In the genomic region with DNA sequence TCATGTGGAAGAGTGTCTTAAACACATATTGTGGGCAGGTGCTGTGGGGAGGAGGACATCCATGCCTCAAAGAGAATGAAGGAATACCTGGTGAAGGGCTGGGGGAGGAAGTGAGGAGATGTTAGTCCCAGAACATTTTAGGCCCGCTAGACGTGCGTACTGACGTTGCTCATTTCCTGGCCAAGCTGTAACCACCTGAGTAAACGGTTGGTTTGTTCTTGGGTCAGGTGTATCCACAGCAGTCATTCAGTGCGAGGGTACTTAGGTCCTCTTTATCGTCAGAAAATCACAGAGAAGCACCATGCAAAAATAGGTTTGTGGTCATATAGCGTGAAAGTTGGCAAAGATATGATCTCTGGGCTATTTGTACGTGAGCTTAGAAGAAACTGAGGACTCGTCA, we compare ENCODE assay signal across 9 cellular contexts. TPM values are rescaled to one million over a fixed set of nuclear protein-coding genes. Genes with fewer than 3 reads are reported as not detected.
DNase-seq lines count a peak whose midpoint lies in the region; ATAC-seq and TF ChIP-seq lines count a peak whose summit lies in the region.
"Had no signal": no experiment of that assay in that cellular context is flagged by ENCODE, and none has a peak within 500 bp of the region (broad histone marks: within the 10 kb centered on the region; RNA-seq: fewer than 3 reads in every experiment).

No MANE protein-coding gene starts in this region.

- no peaks in the 10 kb centered on the region for H3K9me3 ChIP-seq in CD4-positive, alpha-beta T cell (ENCODE audit: control insufficient read depth, low read length)
- no peaks in the 10 kb centered on the region for H3K9me3 ChIP-seq in mucosa of rectum (ENCODE audit: control insufficient read depth in 2 of 2, low read length in 2 of 2)

- ATAC-seq in CD4-positive, alpha-beta T cell (ENCODE audit: poor library complexity), result peak; percentile 64
- peak; percentile 30 for ATAC-seq in GM19463 (IDR thresholded peaks at IDR 0.05; ENCODE audit: unreplicated experiment)
- ATAC-seq in activated B cell treated with CpG ODN at 0.5 μM for 24 hours (ENCODE audit: low read depth), result peak; percentile 67

- intact Hi-C loops in CD4-positive, alpha-beta T cell (cut with DNase I, micrococcal nuclease), result no loop called here
- intact Hi-C loops in activated B cell treated with CpG ODN at 0.5 μM for 24 hours (cut with micrococcal nuclease), result loop anchor here (1.0 kb wide), 1 partner anchor 17 kb away; no protein-coding TSS in a partner anchor

- DNase-seq in CD4-positive, alpha-beta T cell, result no peak
- DNase-seq in activated B cell treated with CpG ODN at 0.5 μM for 24 hours (no peak), NCI-H1105 treated with DMSO at 0.1 percent for 48 hours (lab: John Stamatoyannopoulos, UW) (no peak), NCI-H524 (lab: John Stamatoyannopoulos, UW) (no peak), NOMO-1 treated with DMSO at 0.1 percent for 48 hours (lab: John Stamatoyannopoulos, UW; ENCODE audit: unreplicated experiment) (no peak), DMS 273 (lab: John Stamatoyannopoulos, UW; ENCODE audit: unreplicated experiment) (no peak)
- DNase-seq: NCI-H1930 had no signal

- H3K4me1 ChIP-seq in mucosa of rectum (ENCODE audit: control insufficient read depth in 2 of 2, insufficient read depth in 2 of 2, low read length in 2 of 2), result peaks cover 19 to 20% of the 10 kb centered on the region in 2 donors

- peaks cover 65% of the 10 kb centered on the region for H3K36me3 Mint-ChIP-seq in CD4-positive, alpha-beta T cell (ENCODE audit: low read depth)
- peaks cover 55% of the 10 kb centered on the region for H3K36me3 Mint-ChIP-seq in activated B cell treated with CpG ODN at 0.5 μM for 24 hours (ENCODE audit: low read depth)

- H3K4me3 ChIP-seq in mucosa of rectum (ENCODE audit: low read length in 2 of 2), result no peak overlapping the region

- no peaks in the 10 kb centered on the region for H3K27me3 Mint-ChIP-seq in CD4-positive, alpha-beta T cell
- H3K27me3 Mint-ChIP-seq in activated B cell treated with CpG ODN at 0.5 μM for 24 hours, result no peaks in the 10 kb centered on the region

- peak overlapping the region; percentile 28 for H3K4me3 Mint-ChIP-seq in CD4-positive, alpha-beta T cell
- peak overlapping the region; percentile 55 for H3K4me3 Mint-ChIP-seq in activated B cell treated with CpG ODN at 0.5 μM for 24 hours

- H3K9ac ChIP-seq in mucosa of rectum (ENCODE audit: low read depth in 1 of 2, low read length in 2 of 2), result no peak overlapping the region

- H3K4me1 Mint-ChIP-seq in CD4-positive, alpha-beta T cell (ENCODE audit: low read depth), result peaks cover 88% of the 10 kb centered on the region
- peaks cover 91% of the 10 kb centered on the region for H3K4me1 Mint-ChIP-seq in activated B cell treated with CpG ODN at 0.5 μM for 24 hours

- H3K9me3 Mint-ChIP-seq in CD4-positive, alpha-beta T cell, result no peaks in the 10 kb centered on the region
- no peaks in the 10 kb centered on the region for H3K9me3 Mint-ChIP-seq in activated B cell treated with CpG ODN at 0.5 μM for 24 hours

- no peaks in the 10 kb centered on the region for H3K27me3 ChIP-seq in CD4-positive, alpha-beta T cell (ENCODE audit: control insufficient read depth, insufficient read depth, low read length)
- no peaks in the 10 kb centered on the region for H3K27me3 ChIP-seq in mucosa of rectum (ENCODE audit: control insufficient read depth in 2 of 2, insufficient read depth in 2 of 2, low read length in 2 of 2)

- CTCF ChIA-PET in CD4-positive, alpha-beta T cell (lab: Charles Lee), result no interaction called here
- CTCF ChIA-PET in activated B cell treated with CpG ODN at 0.5 μM for 24 hours (lab: Charles Lee), result interaction anchor here (0.8 to 1.0 kb wide), 2 partner anchors 49 to 99 kb away, joined by 4 to 5 read pairs; no protein-coding TSS in a partner anchor

- H3K27ac ChIP-seq in CD4-positive, alpha-beta T cell (ENCODE audit: low read depth, low read length), result no peak overlapping the region
- peak overlapping the region; percentile 3 to 22 for H3K27ac ChIP-seq in mucosa of rectum (ENCODE audit: low read depth in 2 of 2, low read length in 2 of 2)

- POLR2A ChIA-PET in CD4-positive, alpha-beta T cell (lab: Charles Lee), result interaction anchor here (1.2 kb wide), 1 partner anchor 22 kb away, joined by 4 read pairs; no protein-coding TSS in a partner anchor
- POLR2A ChIA-PET in activated B cell treated with CpG ODN at 0.5 μM for 24 hours (lab: Charles Lee), result no interaction called here

- H3K36me3 ChIP-seq in mucosa of rectum (ENCODE audit: control insufficient read depth in 2 of 2, insufficient read depth in 2 of 2, low read length in 2 of 2), result peaks cover 3 to 8% of the 10 kb centered on the region in 2 donors

- no peak for TF ChIP-seq CTCF in CD4-positive, alpha-beta T cell (IDR thresholded peaks at IDR 0.05)
- TF ChIP-seq CTCF in activated B cell treated with CpG ODN at 0.5 μM for 24 hours (IDR thresholded peaks at IDR 0.05), result no peak

- H3K27ac Mint-ChIP-seq in CD4-positive, alpha-beta T cell, result peak overlapping the region; percentile 17
- H3K27ac Mint-ChIP-seq in activated B cell treated with CpG ODN at 0.5 μM for 24 hours, result peak overlapping the region; percentile 80

RNA-seq across cellular contexts. Expression of gene ARHGEF7, which starts 51.8 kb away (rescaled TPM):
- 100 to 1,000 TPM; 144 to 150 TPM for total RNA-seq in CD4-positive, alpha-beta T cell
- 79.8 and 95.7 TPM in 2 replicates for total RNA-seq in activated B cell treated with CpG ODN at 0.5 μM for 24 hours
